8 cellular contexts compared by ENCODE assay signal in the genomic region with DNA sequence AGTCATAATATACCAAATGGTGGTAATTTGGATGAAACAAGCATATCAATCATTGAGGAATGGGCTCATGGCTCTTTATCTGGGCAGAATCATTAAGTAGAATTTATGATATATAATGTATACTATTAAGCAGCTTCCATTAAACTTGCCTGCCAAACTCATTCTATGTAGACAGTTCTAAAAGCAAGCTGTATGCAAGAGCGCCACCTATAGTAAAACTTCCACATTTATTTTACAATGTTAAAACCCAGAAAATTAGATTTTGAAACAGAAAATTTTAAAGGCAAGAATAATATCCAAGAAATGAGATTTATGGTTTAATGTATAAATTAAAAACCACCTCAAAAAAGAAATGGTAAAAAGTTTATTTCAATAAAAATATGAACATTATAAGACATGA.
DNase-seq lines count a peak whose midpoint lies in the region; ATAC-seq, FAIRE-seq and TF ChIP-seq lines count a peak whose summit lies in the region.

No MANE protein-coding gene starts in this region.

- peak; percentile 96 for FAIRE-seq in pancreas (lab: Jason Lieb, UNC)

- no peak for TF ChIP-seq POLR2A in uterus (IDR thresholded peaks at IDR 0.05)

- H3K27ac ChIP-seq in coronary artery = no peak overlapping the region
- H3K27ac ChIP-seq in pancreas = no peak overlapping the region
- H3K27ac ChIP-seq in uterus = no peak overlapping the region

- TF ChIP-seq CTCF in coronary artery (IDR thresholded peaks at IDR 0.05) = peak; percentile 23
- peak in 3 of 4 donors; percentile 29 to 50 (median 46) for TF ChIP-seq CTCF in pancreas (IDR thresholded peaks at IDR 0.05)
- peak in 1 of 4 experiments; percentile 21 for TF ChIP-seq CTCF in uterus (IDR thresholded peaks at IDR 0.05)

- H3K36me3 ChIP-seq in pancreas (no peaks in the 10 kb centered on the region), uterus (no peaks in the 10 kb centered on the region)

- H3K4me1 ChIP-seq in pancreas (no peaks in the 10 kb centered on the region), uterus (no peaks in the 10 kb centered on the region)

- intact Hi-C loops in pancreas (cut with DNase I) = no loop called here
- intact Hi-C loops in uterus (cut with DNase I; ENCODE audit: low total_unique reads) = no loop called here

- H3K9me3 ChIP-seq in pancreas = no peaks in the 10 kb centered on the region
- H3K9me3 ChIP-seq in uterus = no peaks in the 10 kb centered on the region

- no peaks in the 10 kb centered on the region for H3K27me3 ChIP-seq in pancreas
- H3K27me3 ChIP-seq in uterus = no peaks in the 10 kb centered on the region

- DNase-seq in AML-193 (lab: John Stamatoyannopoulos, UW) (peak; percentile 44 to 59), H4 (ENCODE audit: low spot score) (peak; percentile 6), NCI-H526 (lab: John Stamatoyannopoulos, UW) (peak; percentile 10 to 63), coronary artery (ENCODE audit: low spot score) (no peak), pancreas (no peak), uterus (no peak)

- WGBS in pancreas, 2 donors = 8 to 19% methylated on average over 1 of the region's 1 CpG

- ATAC-seq in pancreas (peak in 2 of 4 donors; percentile 48 to 50), GM19324 (IDR thresholded peaks at IDR 0.05; ENCODE audit: low FRiP score, unreplicated experiment) (no peak), esophagus mucosa (no peak)

- H3K4me3 ChIP-seq in coronary artery (no peak overlapping the region), pancreas (no peak overlapping the region), uterus (no peak overlapping the region)

Comparison
In these comparisons a context has a peak if more than half of its experiments do, and no peak if none do; other contexts are left out.
1. DNase-seq: peak in AML-193 (2 of 2), H4 (single experiment) and NCI-H526 (2 of 2); none in coronary artery (single experiment), pancreas (0 of 6) and uterus (0 of 2).